8 cellular contexts compared by ENCODE assay signal in genomic region chr1:96538001-96538649, GRCh38.
DNase-seq lines count a peak whose midpoint lies in the region; ATAC-seq and TF ChIP-seq lines count a peak whose summit lies in the region.

No MANE protein-coding gene starts in this region.

- peak; percentile 69 to 96 (median 86) for TF ChIP-seq EP300 in sigmoid colon (IDR thresholded peaks at IDR 0.05)

- WGBS in right cardiac atrium, result 43% methylated on average over 5 of the region's 5 CpGs
- WGBS in sigmoid colon, 2 donors, result 60 to 72% methylated on average over 5 of the region's 5 CpGs

- H3K4me3 ChIP-seq in adipocyte (ENCODE audit: low read length) (peak overlapping the region; percentile 30), right cardiac atrium (ENCODE audit: low read length) (no peak overlapping the region), sigmoid colon (no peak overlapping the region)

- no peak overlapping the region for H3K4me3 Mint-ChIP-seq in activated T-helper 1 cell treated with anti-CD3 and anti-CD28 coated beads, Interleukin-12 subunit alpha, Interleukin-12 subunit beta, Interleukin-2, Interleukin-4 antibody, amounts not matched to agents 30 ng/mL and 10 ng/mL and 1 ng/mL, durations not matched to agents 14 hours and 24 hours and 36 hours

- no peak for TF ChIP-seq POLR2A in sigmoid colon (IDR thresholded peaks at IDR 0.05)

- no peaks in the 10 kb centered on the region for H3K4me1 Mint-ChIP-seq in activated T-helper 1 cell treated with anti-CD3 and anti-CD28 coated beads, Interleukin-12 subunit alpha, Interleukin-12 subunit beta, Interleukin-2, Interleukin-4 antibody, amounts not matched to agents 30 ng/mL and 10 ng/mL and 1 ng/mL, durations not matched to agents 14 hours and 24 hours and 36 hours (ENCODE audit: low read depth)

- H3K9me3 ChIP-seq in adipocyte (ENCODE audit: control insufficient read depth, low read length) (no peaks in the 10 kb centered on the region), right cardiac atrium (ENCODE audit: control insufficient read depth, low read length) (no peaks in the 10 kb centered on the region), sigmoid colon (no peaks in the 10 kb centered on the region)

- H3K27me3 Mint-ChIP-seq in activated T-helper 1 cell treated with anti-CD3 and anti-CD28 coated beads, Interleukin-12 subunit alpha, Interleukin-12 subunit beta, Interleukin-2, Interleukin-4 antibody, amounts not matched to agents 30 ng/mL and 10 ng/mL and 1 ng/mL, durations not matched to agents 14 hours and 24 hours and 36 hours (ENCODE audit: insufficient read depth), result no peaks in the 10 kb centered on the region

- H3K9ac ChIP-seq in adipocyte (ENCODE audit: low read length), result peak overlapping the region; percentile 47

- no peaks in the 10 kb centered on the region for H3K36me3 Mint-ChIP-seq in activated T-helper 1 cell treated with anti-CD3 and anti-CD28 coated beads, Interleukin-12 subunit alpha, Interleukin-12 subunit beta, Interleukin-2, Interleukin-4 antibody, amounts not matched to agents 30 ng/mL and 10 ng/mL and 1 ng/mL, durations not matched to agents 14 hours and 24 hours and 36 hours (ENCODE audit: low read depth)

- no peaks in the 10 kb centered on the region for H3K9me3 Mint-ChIP-seq in activated T-helper 1 cell treated with anti-CD3 and anti-CD28 coated beads, Interleukin-12 subunit alpha, Interleukin-12 subunit beta, Interleukin-2, Interleukin-4 antibody, amounts not matched to agents 30 ng/mL and 10 ng/mL and 1 ng/mL, durations not matched to agents 14 hours and 24 hours and 36 hours

- peak; percentile 91 to 96 for ATAC-seq in right cardiac atrium

- peaks cover 31% of the 10 kb centered on the region for H3K4me1 ChIP-seq in adipocyte (ENCODE audit: control insufficient read depth, insufficient read depth, low read length)
- H3K4me1 ChIP-seq in right cardiac atrium (ENCODE audit: control insufficient read depth, insufficient read depth, low read length), result no peaks in the 10 kb centered on the region
- peaks cover 0 to 56% (median 43%) of the 10 kb centered on the region in 4 donors for H3K4me1 ChIP-seq in sigmoid colon

- H3K27ac Mint-ChIP-seq in activated T-helper 1 cell treated with anti-CD3 and anti-CD28 coated beads, Interleukin-12 subunit alpha, Interleukin-12 subunit beta, Interleukin-2, Interleukin-4 antibody, amounts not matched to agents 30 ng/mL and 10 ng/mL and 1 ng/mL, durations not matched to agents 14 hours and 24 hours and 36 hours, result no peak overlapping the region

- H3K27me3 ChIP-seq in adipocyte (replicated peaks; ENCODE audit: control insufficient read depth, insufficient read depth, low read length), result no peaks in the 10 kb centered on the region
- no peaks in the 10 kb centered on the region for H3K27me3 ChIP-seq in right cardiac atrium (ENCODE audit: control insufficient read depth, insufficient read depth)
- no peaks in the 10 kb centered on the region for H3K27me3 ChIP-seq in sigmoid colon

- intact Hi-C loops in right cardiac atrium (cut with DNase I) (no loop called here), sigmoid colon (cut with DNase I) (loop anchor here (2.0 to 5.0 kb wide), 3 partner anchors 51 to 301 kb away; partner anchors contain the start of gene PTBP2)
- intact Hi-C loops in activated T-helper 1 cell treated with anti-CD3 and anti-CD28 coated beads, Interleukin-12 subunit alpha, Interleukin-12 subunit beta, Interleukin-2, Interleukin-4 antibody, amounts not matched to agents 30 ng/mL and 10 ng/mL and 1 ng/mL, durations not matched to agents 14 hours and 24 hours and 36 hours (cut with micrococcal nuclease), result no loop called here

- no peaks in the 10 kb centered on the region for H3K36me3 ChIP-seq in adipocyte (ENCODE audit: control insufficient read depth, insufficient read depth, low read length, severe bottlenecking)
- no peaks in the 10 kb centered on the region for H3K36me3 ChIP-seq in sigmoid colon

- DNase-seq in GM03348 (ENCODE audit: low spot score), result peak; percentile 33
- DNase-seq in adipocyte (ENCODE audit: low read depth), result peak; percentile 58
- DNase-seq in right cardiac atrium, result peak in 1 of 3 donors; percentile 34
- peak; percentile 86 for DNase-seq in sigmoid colon
- DNase-seq in GM19240 (ENCODE audit: insufficient read length, low spot score), result no peak
- DNase-seq in DMS 273 treated with DMSO at 0.1 percent for 48 hours (lab: John Stamatoyannopoulos, UW), result no peak
- no peak for DNase-seq in SIG-M5 (lab: John Stamatoyannopoulos, UW)
- no peak for DNase-seq in activated T-helper 1 cell treated with anti-CD3 and anti-CD28 coated beads, Interleukin-12 subunit alpha, Interleukin-12 subunit beta, Interleukin-2, Interleukin-4 antibody, amounts not matched to agents 30 ng/mL and 10 ng/mL and 1 ng/mL, durations not matched to agents 14 hours and 24 hours and 36 hours (ENCODE audit: low spot score)

- peak in 1 of 4 experiments; percentile 16 for TF ChIP-seq CTCF in sigmoid colon (IDR thresholded peaks at IDR 0.05)

- peak overlapping the region; percentile 8 for H3K27ac ChIP-seq in right cardiac atrium (ENCODE audit: low read length)
- peak overlapping the region; percentile 80 to 86 (median 82) for H3K27ac ChIP-seq in sigmoid colon

Comparison
In these comparisons a context has a peak if more than half of its experiments do, and no peak if none do; other contexts are left out.
1. DNase-seq: peak in GM03348 (single experiment), adipocyte (single experiment) and sigmoid colon (single experiment); none in GM19240 (single experiment), DMS 273 treated with DMSO at 0.1 percent for 48 hours (single experiment), SIG-M5 (single experiment) and activated T-helper 1 cell treated with anti-CD3 and anti-CD28 coated beads, Interleukin-12 subunit alpha, Interleukin-12 subunit beta, Interleukin-2, Interleukin-4 antibody, amounts not matched to agents 30 ng/mL and 10 ng/mL and 1 ng/mL, durations not matched to agents 14 hours and 24 hours and 36 hours (single experiment).